ENCODE assay signal across 10 cellular contexts in the genomic region with DNA sequence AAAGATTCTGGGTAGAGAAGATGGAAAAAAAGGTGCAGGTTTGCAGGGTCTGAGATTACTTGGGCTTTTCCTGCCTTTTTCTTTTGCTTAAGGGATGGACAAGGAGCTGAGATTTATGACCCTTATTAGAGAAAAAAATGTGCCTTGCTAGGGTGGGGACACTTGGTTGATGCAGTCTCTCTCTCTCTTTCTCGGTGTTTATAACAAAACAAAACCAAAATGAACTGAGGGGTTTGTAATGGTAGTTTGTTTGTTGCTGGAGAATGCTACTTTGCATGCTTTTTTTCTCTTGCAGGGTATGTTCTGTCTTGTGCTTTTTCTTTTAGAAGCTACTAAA. TPM values are rescaled to one million over a fixed set of nuclear protein-coding genes. Genes with fewer than 3 reads are reported as not detected.
DNase-seq lines count a peak whose midpoint lies in the region; ATAC-seq and TF ChIP-seq lines count a peak whose summit lies in the region.
"Had no signal": no experiment of that assay in that cellular context is flagged by ENCODE, and none has a peak within 500 bp of the region (broad histone marks: within the 10 kb centered on the region; RNA-seq: fewer than 3 reads in every experiment).

No MANE protein-coding gene starts in this region.

- peaks cover 9% of the 10 kb centered on the region for H3K4me1 ChIP-seq in parathyroid adenoma

- H3K4me2 ChIP-seq in parathyroid adenoma (ENCODE audit: low read length), result no peak overlapping the region

- H3K9ac ChIP-seq in parathyroid adenoma, result no peak overlapping the region

- H3K27ac ChIP-seq in CD4-positive, alpha-beta T cell (ENCODE audit: low read depth, low read length), result no peak overlapping the region
- H3K27ac ChIP-seq in RWPE1 (peak overlapping the region; percentile 81), parathyroid adenoma (no peak overlapping the region)

- H2AFZ ChIP-seq in parathyroid adenoma, result peak overlapping the region; percentile 60

- peaks cover 5% of the 10 kb centered on the region for H3K4me1 Mint-ChIP-seq in CD4-positive, alpha-beta T cell (ENCODE audit: low read depth)

- intact Hi-C loops in CD4-positive, alpha-beta T cell (cut with DNase I, micrococcal nuclease), result no loop called here

- peak overlapping the region; percentile 56 for H3K4me3 Mint-ChIP-seq in CD4-positive, alpha-beta T cell

- ATAC-seq in CD4-positive, alpha-beta T cell (ENCODE audit: poor library complexity), result no peak

- POLR2A ChIA-PET in CD4-positive, alpha-beta T cell (lab: Charles Lee), result interaction anchor here (0.9 kb wide), 1 partner anchor 8 kb away, joined by 3 read pairs; no protein-coding TSS in a partner anchor
- POLR2A ChIA-PET in RWPE1 (lab: Yijun Ruan, JAX; ENCODE audit: low non-redundant PET), result interaction anchor here (0.6 kb wide), 1 partner anchor 10 kb away, joined by 4 read pairs; no protein-coding TSS in a partner anchor

- H3K9me3 Mint-ChIP-seq in CD4-positive, alpha-beta T cell, result no peaks in the 10 kb centered on the region

- H3K27me3 ChIP-seq in CD4-positive, alpha-beta T cell (ENCODE audit: control insufficient read depth, insufficient read depth, low read length), result peaks cover 46% of the 10 kb centered on the region
- no peaks in the 10 kb centered on the region for H3K27me3 ChIP-seq in parathyroid adenoma (ENCODE audit: control insufficient read depth, insufficient read depth, low read length)

- CTCF ChIA-PET in CD4-positive, alpha-beta T cell (lab: Charles Lee), result no interaction called here
- CTCF ChIA-PET in RWPE1 (lab: Yijun Ruan, JAX), result interaction anchor here (0.7 kb wide), 1 partner anchor 79 kb away, joined by 3 read pairs; no protein-coding TSS in a partner anchor

- H3K4me3 ChIP-seq in fibroblast of pulmonary artery (replicated peaks; ENCODE audit: low read depth, low read length) (peak overlapping the region; percentile 33), parathyroid adenoma (ENCODE audit: low read depth, low read length) (no peak overlapping the region)

- peaks cover 78% of the 10 kb centered on the region for H3K27me3 Mint-ChIP-seq in CD4-positive, alpha-beta T cell

- peaks cover 8% of the 10 kb centered on the region for H3K79me2 ChIP-seq in parathyroid adenoma

- no peaks in the 10 kb centered on the region for H3K9me3 ChIP-seq in CD4-positive, alpha-beta T cell (ENCODE audit: control insufficient read depth, low read length)
- H3K9me3 ChIP-seq in parathyroid adenoma (ENCODE audit: control insufficient read depth, low read length), result no peaks in the 10 kb centered on the region

- no peaks in the 10 kb centered on the region for H3K36me3 ChIP-seq in parathyroid adenoma (ENCODE audit: control insufficient read depth, insufficient read depth, low read length)

- no peak for DNase-seq in CD4-positive, alpha-beta T cell
- DNase-seq in RWPE1 (ENCODE audit: low spot score) (no peak), fibroblast of pulmonary artery (ENCODE audit: low read depth) (no peak), retina (no peak), Kasumi-1 (lab: John Stamatoyannopoulos, UW) (no peak), NCI-H226 (no peak)
- no peak for DNase-seq in stimulated activated CD4-positive, alpha-beta T cell treated with anti-CD3 and anti-CD28 coated beads, Interleukin-4, amount 100 ng/mL, for 1 hour
- DNase-seq: activated CD4-positive, CD25-positive, alpha-beta regulatory T cell treated with anti-CD3 and anti-CD28 coated beads, Interleukin-2, amount 50 U/mL, for 72 hours; stimulated activated CD4-positive, alpha-beta T cell treated with anti-CD3 and anti-CD28 coated beads, Interleukin-1b, Interleukin-23, amount 100 ng/mL, for 48 hours had no signal

- peak overlapping the region; percentile 59 for H3K27ac Mint-ChIP-seq in CD4-positive, alpha-beta T cell

- no peak for TF ChIP-seq CTCF in CD4-positive, alpha-beta T cell (IDR thresholded peaks at IDR 0.05)
- TF ChIP-seq CTCF in RWPE1 (conservative IDR thresholded peaks at IDR 0.05; ENCODE audit: low read depth), result no peak
- TF ChIP-seq CTCF in fibroblast of pulmonary artery (IDR thresholded peaks at IDR 0.05; ENCODE audit: low read length, missing control alignments), result no peak
- TF ChIP-seq CTCF in parathyroid adenoma (IDR thresholded peaks at IDR 0.05), result no peak

- peaks cover 11% of the 10 kb centered on the region for H3K36me3 Mint-ChIP-seq in CD4-positive, alpha-beta T cell (ENCODE audit: low read depth)

RNA-seq across cellular contexts. Expression of a gene that starts 0.3 kb away (rescaled TPM):
- 1 to 10 TPM; 9.8 to 9.9 TPM for total RNA-seq in CD4-positive, alpha-beta T cell
